14 cellular contexts compared by ENCODE assay signal in genomic region chr11:60786811-60787567, GRCh38. TPM values are rescaled to one million over a fixed set of nuclear protein-coding genes. Genes with fewer than 3 reads are reported as not detected.
A peak's percentile ranks its signal among the peaks of the same experiment; 100 is the strongest.
DNase-seq lines count a peak whose midpoint lies in the region; ATAC-seq, FAIRE-seq and TF ChIP-seq lines count a peak whose summit lies in the region.
"Had no signal": no experiment of that assay in that cellular context is flagged by ENCODE, and none has a peak within 500 bp of the region (broad histone marks: within the 10 kb centered on the region; RNA-seq: fewer than 3 reads in every experiment).

No MANE protein-coding gene starts in this region.

- H3K4me1 ChIP-seq in thyroid gland: peaks cover 0 to 4% of the 10 kb centered on the region in 2 donors

- 44 to 62% methylated on average over 10 of the region's 15 CpGs for WGBS in thyroid gland, 2 donors

- no peak for TF ChIP-seq POLR2A in thyroid gland (IDR thresholded peaks at IDR 0.05)

- ATAC-seq in left colon (peak; percentile 78), HG03520 (IDR thresholded peaks at IDR 0.05; ENCODE audit: unreplicated experiment) (no peak)

- TF ChIP-seq CTCF in bronchial epithelial cell (IDR thresholded peaks at IDR 0.05; ENCODE audit: insufficient read depth, low read length, severe bottlenecking): no peak
- no peak for TF ChIP-seq CTCF in thyroid gland (IDR thresholded peaks at IDR 0.05)

- H3K27me3 ChIP-seq in bronchial epithelial cell (ENCODE audit: control insufficient read depth, insufficient read depth, low read length) (no peaks in the 10 kb centered on the region), thyroid gland (no peaks in the 10 kb centered on the region)

- H3K36me3 ChIP-seq in bronchial epithelial cell (ENCODE audit: control insufficient read depth, insufficient read depth, low read length): no peaks in the 10 kb centered on the region
- no peaks in the 10 kb centered on the region for H3K36me3 ChIP-seq in thyroid gland

- FAIRE-seq in bronchial epithelial cell (lab: Jason Lieb, UNC): no peak
- FAIRE-seq: A204.1, GM12891, TTC549 had no signal

- no peaks in the 10 kb centered on the region for H3K9me3 ChIP-seq in thyroid gland

- intact Hi-C loops in left colon (cut with DNase I, micrococcal nuclease): no loop called here
- intact Hi-C loops in thyroid gland (cut with DNase I): no loop called here

- peak; percentile 3 for DNase-seq in DMS79 treated with DMSO at 0.1 percent for 48 hours (lab: John Stamatoyannopoulos, UW)
- no peak for DNase-seq in DMS79 (lab: John Stamatoyannopoulos, UW)
- peak; percentile 48 for DNase-seq in bronchial epithelial cell (ENCODE audit: low read depth)
- peak; percentile 45 to 77 for DNase-seq in left colon
- peak; percentile 48 to 68 for DNase-seq in thyroid gland
- DNase-seq in iPS-NIHi11 (ENCODE audit: low spot score): no peak
- no peak for DNase-seq in effector CD4-positive, alpha-beta T cell
- DNase-seq: GOT3, NCI-H510A treated with DMSO at 0.1 percent for 48 hours, nephron progenitor cell had no signal

- no peak overlapping the region for H3K27ac ChIP-seq in thyroid gland

- H3K4me3 ChIP-seq in bronchial epithelial cell (ENCODE audit: low read depth, low read length) (no peak overlapping the region), thyroid gland (replicated peaks in 1 of 3) (no peak overlapping the region)

RNA-seq across cellular contexts. Expression of gene MS4A10, which starts 1.9 kb away (rescaled TPM):
- not detected in 2 replicates for total RNA-seq in bronchial epithelial cell
- total RNA-seq in left colon: 1 to 10 TPM in 1 of 2 donors, under 1 TPM in 1; 0.12 to 1.1 TPM
- not detected for total RNA-seq in thyroid gland

RNA-seq across cellular contexts. Expression of gene MS4A15, which starts 30.3 kb away (rescaled TPM):
- total RNA-seq in bronchial epithelial cell (not detected in 2 replicates), left colon (not detected), thyroid gland (not detected)

RNA-seq across cellular contexts. Expression of gene CCDC86, which starts 54.9 kb away (rescaled TPM):
- 7.4 TPM in 2 replicates for total RNA-seq in bronchial epithelial cell
- total RNA-seq in left colon: 10 to 100 TPM in 1 of 2 donors, 1 to 10 TPM in 1; 7.3 to 14.4 TPM
- total RNA-seq in thyroid gland: 10 to 100 TPM in 2 of 4 donors, 1 to 10 TPM in 2; 6.7 to 19.6 (median 14.2) TPM

Comparison
In these comparisons a context has a peak if more than half of its experiments do, and no peak if none do; other contexts are left out.
1. DNase-seq: peak in DMS79 treated with DMSO at 0.1 percent for 48 hours (single experiment), bronchial epithelial cell (single experiment), left colon (2 of 2) and thyroid gland (2 of 2); none in DMS79 (single experiment), iPS-NIHi11 (single experiment) and effector CD4-positive, alpha-beta T cell (single experiment).